In the genomic region with DNA sequence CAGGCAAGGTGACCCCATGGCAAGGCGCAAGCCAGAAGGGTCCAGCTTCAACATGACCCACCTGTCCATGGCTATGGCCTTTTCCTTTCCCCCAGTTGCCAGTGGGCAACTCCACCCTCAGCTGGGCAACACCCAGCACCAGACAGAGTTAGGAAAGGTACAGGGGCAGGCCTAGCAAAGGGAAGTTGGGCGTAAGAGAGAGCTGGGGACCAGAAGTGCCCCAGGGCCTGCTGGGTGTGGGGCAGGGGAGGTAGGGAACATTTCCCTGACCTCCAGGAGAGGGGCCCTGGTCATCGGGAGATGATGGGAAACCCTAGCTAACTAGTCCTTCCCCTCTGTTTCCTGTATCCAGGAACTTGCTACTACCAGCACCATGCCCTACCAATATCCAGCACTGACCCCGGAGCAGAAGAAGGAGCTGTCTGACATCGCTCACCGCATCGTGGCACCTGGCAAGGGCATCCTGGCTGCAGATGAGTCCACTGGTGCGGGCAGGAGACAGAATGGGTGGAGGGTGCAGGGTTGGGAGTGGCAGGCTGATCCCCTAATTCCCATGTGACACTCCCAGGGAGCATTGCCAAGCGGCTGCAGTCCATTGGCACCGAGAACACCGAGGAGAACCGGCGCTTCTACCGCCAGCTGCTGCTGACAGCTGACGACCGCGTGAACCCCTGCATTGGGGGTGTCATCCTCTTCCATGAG, we compare ENCODE assay signal across 6 cellular contexts. TPM values are rescaled to one million over a fixed set of nuclear protein-coding genes. Genes with fewer than 3 reads are reported as not detected.
DNase-seq lines count a peak whose midpoint lies in the region; ATAC-seq, FAIRE-seq and TF ChIP-seq lines count a peak whose summit lies in the region.

No MANE protein-coding gene starts in this region.

- H3K4me2 ChIP-seq in OCI-LY3 (ENCODE audit: low read length): peak overlapping the region; percentile 88

- 21 to 53% (median 32%) methylated on average over 17 of the region's 17 CpGs for WGBS in small intestine, 3 donors

- H3K4me3 ChIP-seq in OCI-LY3 (ENCODE audit: low read length) (peak overlapping the region; percentile 94), small intestine (ENCODE audit: low read depth in 1 of 2, low read length in 2 of 2) (peak overlapping the region; percentile 85 to 92)

- H3K27ac ChIP-seq in OCI-LY3 (ENCODE audit: low read length) (peak overlapping the region; percentile 73), epithelial cell of prostate (peak overlapping the region; percentile 95), small intestine (ENCODE audit: low read depth in 1 of 2, low read length in 1 of 2) (peak overlapping the region; percentile 84 to 98)

- peaks cover 48% of the 10 kb centered on the region for H4K20me1 ChIP-seq in OCI-LY3 (ENCODE audit: insufficient read depth, low read length)

- H3K9ac ChIP-seq in OCI-LY3 (ENCODE audit: low read length): peak overlapping the region; percentile 90

- H2AFZ ChIP-seq in OCI-LY3 (ENCODE audit: low read depth, low read length): no peak overlapping the region

- H3K36me3 ChIP-seq in OCI-LY3 (replicated peaks; ENCODE audit: low read depth, low read length): peaks cover 57% of the 10 kb centered on the region
- H3K36me3 ChIP-seq in small intestine (ENCODE audit: control insufficient read depth in 2 of 2, insufficient read depth in 2 of 2, low read length in 2 of 2): peaks cover 19 to 29% of the 10 kb centered on the region in 2 donors

- H3K9me3 ChIP-seq in OCI-LY3 (ENCODE audit: insufficient read depth, low read length): no peaks in the 10 kb centered on the region
- H3K9me3 ChIP-seq in small intestine (ENCODE audit: control insufficient read depth, low read depth): no peaks in the 10 kb centered on the region

- TF ChIP-seq CTCF in OCI-LY3 (IDR thresholded peaks at IDR 0.05; ENCODE audit: low read depth, low read length): no peak

- H3K4me1 ChIP-seq in OCI-LY3 (ENCODE audit: low read length) (peaks cover 18% of the 10 kb centered on the region), small intestine (ENCODE audit: control insufficient read depth in 2 of 2, insufficient read depth in 1 of 2, low read depth in 1 of 2, low read length in 1 of 2) (peaks cover 0 to 6% of the 10 kb centered on the region in 2 donors)

- ATAC-seq in GM18517 (IDR thresholded peaks at IDR 0.05; ENCODE audit: unreplicated experiment): no peak
- ATAC-seq in GM21447 (IDR thresholded peaks at IDR 0.05; ENCODE audit: unreplicated experiment): no peak

- no peak for FAIRE-seq in small intestine (lab: Jason Lieb, UNC)

- peaks cover 63% of the 10 kb centered on the region for H3K79me2 ChIP-seq in OCI-LY3 (ENCODE audit: low read length)

- DNase-seq in epithelial cell of prostate (ENCODE audit: low read depth, low spot score) (no peak), small intestine (peak; percentile 40), NCI-H446 (lab: John Stamatoyannopoulos, UW) (no peak)

- H3K27me3 ChIP-seq in OCI-LY3 (ENCODE audit: low read depth, low read length) (no peaks in the 10 kb centered on the region), small intestine (ENCODE audit: control insufficient read depth in 2 of 2, insufficient read depth in 2 of 2, low read length in 2 of 2) (no peaks in the 10 kb centered on the region)

RNA-seq across cellular contexts. Expression of gene ALDOA, which starts 1.5 kb away (rescaled TPM):
- polyA plus RNA-seq in small intestine: 1,000 to 10,000 TPM in 2 of 3 donors, 100 to 1,000 TPM in 1; 895 to 1,111 (median 1,073) TPM

RNA-seq across cellular contexts. Expression of gene PPP4C, which starts 8.8 kb away (rescaled TPM):
- 100 to 1,000 TPM; 121 to 145 (median 124) TPM for polyA plus RNA-seq in small intestine

RNA-seq across cellular contexts. Expression of gene TBX6, which starts 24.7 kb away (rescaled TPM):
- 1 to 10 TPM in 1 of 3 donors, under 1 TPM in 2; 0.54 to 1.6 (median 0.87) TPM for polyA plus RNA-seq in small intestine

RNA-seq across cellular contexts. Expression of gene YPEL3, which starts 29.0 kb away (rescaled TPM):
- polyA plus RNA-seq in small intestine: 100 to 1,000 TPM in 2 of 3 donors, 10 to 100 TPM in 1; 39.6 to 154 (median 132) TPM

RNA-seq across cellular contexts. Expression of gene TLCD3B, which starts 36.0 kb away (rescaled TPM):
- 1 to 10 TPM in 1 of 3 donors, not detected in 2; 1.4 TPM for polyA plus RNA-seq in small intestine
